In the genomic region with DNA sequence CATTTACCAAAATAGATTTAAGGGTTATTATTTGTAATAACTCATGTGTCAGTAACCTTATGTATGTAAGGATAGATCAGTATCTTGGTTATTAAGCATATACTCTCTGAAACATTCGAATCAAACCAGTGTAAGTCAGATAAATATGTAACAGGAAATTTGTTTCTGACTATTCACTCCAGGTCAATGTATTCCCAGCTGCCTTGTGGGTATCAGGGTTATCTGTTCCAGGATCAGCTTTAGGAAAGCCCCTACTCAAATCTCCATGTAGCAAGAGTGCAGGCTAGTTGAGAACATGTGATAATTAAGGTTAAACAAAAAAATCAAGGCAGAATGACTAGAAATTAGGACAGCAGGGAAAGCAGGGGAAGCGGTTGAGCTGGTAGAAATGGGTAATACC, we compare ENCODE assay signal across 22 cellular contexts.
"Had no signal": no experiment of that assay in that cellular context is flagged by ENCODE, and none has a peak within 500 bp of the region (broad histone marks: within the 10 kb centered on the region; RNA-seq: fewer than 3 reads in every experiment).

No MANE protein-coding gene starts in this region.

- H3K36me3 ChIP-seq: lower lobe of right lung, ovary, thyroid gland had no signal

- FAIRE-seq: bronchial epithelial cell, endometrium, TTC549 had no signal

- H3K4me3 Mint-ChIP-seq: activated CD8-positive, alpha-beta T cell treated with anti-CD3 and anti-CD28 coated beads, Interleukin-2, amount 10 ng/mL, durations not matched to agents 7 days and 5 days; activated naive CD8-positive, alpha-beta T cell; immature natural killer cell; natural killer cell; T-helper 2 cell treated with Interferon-gamma antibody and Interleukin-4, amounts not matched to agents 5 μg/mL and 100 μg/mL, for 36 hours had no signal

- H3K27me3 Mint-ChIP-seq: activated naive CD8-positive, alpha-beta T cell had no signal

- H3K9me3 Mint-ChIP-seq: immature natural killer cell; natural killer cell; T-helper 2 cell treated with Interferon-gamma antibody and Interleukin-4, amounts not matched to agents 5 μg/mL and 100 μg/mL, for 36 hours had no signal

- H3K9me3 ChIP-seq: lower lobe of right lung, ovary, thyroid gland had no signal

- DNase-seq: activated CD4-positive, alpha-beta T cell treated with anti-CD3 and anti-CD28 coated beads for 1 hour; activated CD4-positive, alpha-beta T cell treated with anti-CD3 and anti-CD28 coated beads, Interleukin-2, amount 50 U/mL, for 1 hour; activated CD8-positive, alpha-beta T cell treated with anti-CD3 and anti-CD28 coated beads, Interleukin-2, amount 10 ng/mL, durations not matched to agents 7 days and 5 days; activated T-cell treated with anti-CD3 and anti-CD28 coated beads, Interleukin-2, amount 50 U/mL, for 1 hour; amniotic stem cell; immature natural killer cell; midbrain; natural killer cell; right cardiac atrium; stimulated activated CD4-positive, alpha-beta T cell treated with anti-CD3 and anti-CD28 coated beads, Interleukin-12 subunit alpha, Interleukin-12 subunit beta, amount 100 ng/mL, for 4 hours; stimulated activated CD4-positive, alpha-beta T cell treated with anti-CD3 and anti-CD28 coated beads, Interleukin-4, amount 100 ng/mL, for 4 hours; stimulated activated naive CD8-positive, alpha-beta T cell treated with anti-CD3 and anti-CD28 coated beads, Interleukin-15, Interleukin-2, amounts not matched to agents 100 U/mL and 50 U/mL, for 24 hours; substantia nigra had no signal

- H3K27ac Mint-ChIP-seq: activated CD8-positive, alpha-beta T cell treated with anti-CD3 and anti-CD28 coated beads, Interleukin-2, amount 10 ng/mL, durations not matched to agents 7 days and 5 days; activated naive CD8-positive, alpha-beta T cell; immature natural killer cell; natural killer cell; T-helper 2 cell treated with Interferon-gamma antibody and Interleukin-4, amounts not matched to agents 5 μg/mL and 100 μg/mL, for 36 hours had no signal

- H3K27ac ChIP-seq: foreskin keratinocyte, lower lobe of right lung, ovary had no signal

- H3K4me3 ChIP-seq: lower lobe of right lung, ovary, thyroid gland had no signal

- H3K36me3 Mint-ChIP-seq: activated naive CD8-positive, alpha-beta T cell; immature natural killer cell; natural killer cell had no signal

- H3K27me3 ChIP-seq: foreskin keratinocyte, ovary, thyroid gland had no signal

- H3K4me1 ChIP-seq: foreskin keratinocyte had no signal
